14 cellular contexts compared by ENCODE assay signal in genomic region chr6:111122458-111123286, GRCh38. TPM values are rescaled to one million over a fixed set of nuclear protein-coding genes. Genes with fewer than 3 reads are reported as not detected.
DNase-seq lines count a peak whose midpoint lies in the region; ATAC-seq and TF ChIP-seq lines count a peak whose summit lies in the region.
"Had no signal": no experiment of that assay in that cellular context is flagged by ENCODE, and none has a peak within 500 bp of the region (broad histone marks: within the 10 kb centered on the region; RNA-seq: fewer than 3 reads in every experiment).

No MANE protein-coding gene starts in this region.

- no peak overlapping the region for H3K9ac ChIP-seq in neuronal stem cell (ENCODE audit: low read depth, low read length, poor library complexity)

- H3K27me3 ChIP-seq in CD8-positive, alpha-beta memory T cell (ENCODE audit: insufficient read depth, low read length, poor library complexity, severe bottlenecking), result no peaks in the 10 kb centered on the region
- peaks cover 0 to 14% (median 0%) of the 10 kb centered on the region in 3 experiments for H3K27me3 ChIP-seq in neuronal stem cell (ENCODE audit: control insufficient read depth in 3 of 3, insufficient read depth in 3 of 3, low read depth in 1 of 3, low read length in 3 of 3)

- in situ Hi-C loops in GM13976 (cut with MboI; ENCODE audit: low sequenced_read_pairs, unreplicated experiment), result no loop called here

- peak in 2 of 5 donors; percentile 1 to 26 for DNase-seq in CD8-positive, alpha-beta memory T cell
- DNase-seq in GM13976 (ENCODE audit: low spot score), result peak; percentile 43
- DNase-seq in activated T-cell treated with anti-CD3 and anti-CD28 coated beads, Interleukin-2, amount 50 U/mL, for 72 hours, result no peak
- no peak for DNase-seq in neuronal stem cell (ENCODE audit: low spot score)
- DNase-seq in foreskin melanocyte, result no peak
- DNase-seq in sciatic nerve (ENCODE audit: low spot score), result no peak
- DNase-seq in glutamatergic neuron, result no peak
- DNase-seq: activated CD4-positive, CD25-positive, alpha-beta regulatory T cell; effector memory CD4-positive, alpha-beta T cell; foreskin keratinocyte; NCI-H1694 treated with DMSO at 0.1 percent for 48 hours had no signal

- no peaks in the 10 kb centered on the region for H3K27me3 Mint-ChIP-seq in CD8-positive, alpha-beta memory T cell
- H3K27me3 Mint-ChIP-seq in activated T-cell treated with anti-CD3 and anti-CD28 coated beads, Interleukin-2, amount 50 U/mL, for 72 hours (ENCODE audit: low read depth), result no peaks in the 10 kb centered on the region
- no peaks in the 10 kb centered on the region for H3K27me3 Mint-ChIP-seq in glutamatergic neuron (ENCODE audit: unreplicated experiment)
- H3K27me3 Mint-ChIP-seq: IgD-negative memory B cell had no signal

- peak; percentile 25 to 35 for ATAC-seq in activated T-cell treated with anti-CD3 and anti-CD28 coated beads, Interleukin-2, amount 50 U/mL, for 72 hours (replicated peaks in 1 of 2)
- ATAC-seq in sciatic nerve, result no peak
- ATAC-seq: activated T-helper 17 cell treated with anti-CD3 and anti-CD28 coated beads, Interleukin-2, amount 50 U/mL, for 72 hours; foreskin keratinocyte had no signal

- no peak overlapping the region for H3K14ac ChIP-seq in neuronal stem cell (ENCODE audit: low read length)

- H2AK5ac ChIP-seq in neuronal stem cell (ENCODE audit: low read depth, low read length), result no peak overlapping the region

- no peak overlapping the region for H3K27ac ChIP-seq in CD8-positive, alpha-beta memory T cell (ENCODE audit: low read depth, low read length)
- no peak overlapping the region for H3K27ac ChIP-seq in neuronal stem cell (replicated peaks; ENCODE audit: low read length)
- H3K27ac ChIP-seq: foreskin keratinocyte, skin epidermis had no signal

- H3K4ac ChIP-seq in neuronal stem cell (ENCODE audit: low read length), result no peak overlapping the region

- no peak overlapping the region for H4K8ac ChIP-seq in neuronal stem cell (ENCODE audit: low read depth, low read length)

- H3K9me3 ChIP-seq in CD8-positive, alpha-beta memory T cell (ENCODE audit: low read length), result no peaks in the 10 kb centered on the region
- no peaks in the 10 kb centered on the region for H3K9me3 ChIP-seq in neuronal stem cell (replicated peaks in 1 of 2; ENCODE audit: control insufficient read depth in 2 of 2, insufficient read depth in 1 of 2, low read depth in 1 of 2, low read length in 2 of 2)

- no peaks in the 10 kb centered on the region for H3K9me3 Mint-ChIP-seq in CD8-positive, alpha-beta memory T cell
- H3K9me3 Mint-ChIP-seq in activated T-cell treated with anti-CD3 and anti-CD28 coated beads, Interleukin-2, amount 50 U/mL, for 72 hours, result no peaks in the 10 kb centered on the region
- no peaks in the 10 kb centered on the region for H3K9me3 Mint-ChIP-seq in glutamatergic neuron (ENCODE audit: unreplicated experiment)
- H3K9me3 Mint-ChIP-seq: activated T-helper 17 cell treated with anti-CD3 and anti-CD28 coated beads, Interleukin-2, amount 50 U/mL, for 72 hours had no signal

- POLR2A ChIA-PET in CD8-positive, alpha-beta memory T cell (lab: Charles Lee), result no interaction called here

- no peak overlapping the region for H3K4me2 ChIP-seq in neuronal stem cell (ENCODE audit: insufficient read depth, low read length, poor library complexity, severe bottlenecking)

- peak overlapping the region in 6 of 8 donors; percentile 0 to 79 (median 62) for H3K27ac Mint-ChIP-seq in CD8-positive, alpha-beta memory T cell
- H3K27ac Mint-ChIP-seq in activated T-cell treated with anti-CD3 and anti-CD28 coated beads, Interleukin-2, amount 50 U/mL, for 72 hours, result no peak overlapping the region
- H3K27ac Mint-ChIP-seq in glutamatergic neuron (ENCODE audit: unreplicated experiment), result no peak overlapping the region
- H3K27ac Mint-ChIP-seq: activated T-helper 17 cell treated with anti-CD3 and anti-CD28 coated beads, Interleukin-2, amount 50 U/mL, for 72 hours had no signal

- CTCF ChIA-PET in CD8-positive, alpha-beta memory T cell (lab: Charles Lee), result no interaction called here

- no peak overlapping the region for H4K91ac ChIP-seq in neuronal stem cell (ENCODE audit: low read depth, low read length, poor library complexity)

- no peak overlapping the region for H2BK120ac ChIP-seq in neuronal stem cell (ENCODE audit: low read depth, low read length)

- peak overlapping the region in 3 of 7 donors; percentile 12 to 26 (median 13) for H3K4me3 Mint-ChIP-seq in CD8-positive, alpha-beta memory T cell
- H3K4me3 Mint-ChIP-seq in activated T-cell treated with anti-CD3 and anti-CD28 coated beads, Interleukin-2, amount 50 U/mL, for 72 hours, result peak overlapping the region in 1 of 2 donors; percentile 21
- H3K4me3 Mint-ChIP-seq in glutamatergic neuron (ENCODE audit: unreplicated experiment), result no peak overlapping the region
- H3K4me3 Mint-ChIP-seq: activated T-helper 17 cell treated with anti-CD3 and anti-CD28 coated beads, Interleukin-2, amount 50 U/mL, for 72 hours had no signal

- intact Hi-C loops in sciatic nerve (cut with DNase I), result no loop called here

- H3K4me3 ChIP-seq in CD8-positive, alpha-beta memory T cell (ENCODE audit: low read length), result no peak overlapping the region
- no peak overlapping the region for H3K4me3 ChIP-seq in neuronal stem cell (ENCODE audit: low read length in 2 of 2)
- H3K4me3 ChIP-seq: skin epidermis had no signal

- H3K4me1 ChIP-seq in CD8-positive, alpha-beta memory T cell (ENCODE audit: insufficient read depth, low read length), result peaks cover 13% of the 10 kb centered on the region
- peaks cover 0 to 2% of the 10 kb centered on the region in 2 donors for H3K4me1 ChIP-seq in neuronal stem cell (ENCODE audit: control insufficient read depth in 2 of 2, insufficient read depth in 1 of 2, low read depth in 1 of 2, low read length in 2 of 2)

- H2BK15ac ChIP-seq in neuronal stem cell (ENCODE audit: low read length), result no peak overlapping the region

- H3K36me3 ChIP-seq in CD8-positive, alpha-beta memory T cell (ENCODE audit: insufficient read depth, low read length), result no peaks in the 10 kb centered on the region
- H3K36me3 ChIP-seq in neuronal stem cell (replicated peaks in 1 of 2; ENCODE audit: control insufficient read depth in 2 of 2, insufficient read depth in 2 of 2, low read length in 2 of 2), result no peaks in the 10 kb centered on the region

- no peaks in the 10 kb centered on the region for H3K79me1 ChIP-seq in neuronal stem cell (ENCODE audit: low read depth, low read length)

- TF ChIP-seq CTCF in GM13976 (IDR thresholded peaks at IDR 0.05; ENCODE audit: borderline replicate concordance, control extremely low read depth, extremely low read depth, insufficient read depth, missing control alignments) (no peak), glutamatergic neuron (IDR thresholded peaks at IDR 0.05; ENCODE audit: partially characterized antibody, unreplicated experiment) (no peak)

- no peak overlapping the region for H3K23ac ChIP-seq in neuronal stem cell (ENCODE audit: low read depth, low read length, poor library complexity)

- no peak overlapping the region for H2BK12ac ChIP-seq in neuronal stem cell (ENCODE audit: low read length)

- H2AFZ ChIP-seq in neuronal stem cell (ENCODE audit: low read length), result no peak overlapping the region

- no CpG with 5 or more reads among the region's 7 CpGs for WGBS in neuronal stem cell (ENCODE audit: extremely low coverage in 2 of 2, insufficient read length in 2 of 2, insufficient replicate concordance in 1 of 2), 2 donors

- peaks cover 15 to 16% (median 16%) of the 10 kb centered on the region in 3 donors for H3K4me1 Mint-ChIP-seq in CD8-positive, alpha-beta memory T cell
- H3K4me1 Mint-ChIP-seq in activated T-cell treated with anti-CD3 and anti-CD28 coated beads, Interleukin-2, amount 50 U/mL, for 72 hours (ENCODE audit: low read depth), result peaks cover 16% of the 10 kb centered on the region
- H3K4me1 Mint-ChIP-seq in glutamatergic neuron (ENCODE audit: low read depth, unreplicated experiment), result no peaks in the 10 kb centered on the region

- peak overlapping the region; percentile 13 for H2BK5ac ChIP-seq in neuronal stem cell (ENCODE audit: low read length)

- no peaks in the 10 kb centered on the region for H3K36me3 Mint-ChIP-seq in CD8-positive, alpha-beta memory T cell
- H3K36me3 Mint-ChIP-seq in activated T-cell treated with anti-CD3 and anti-CD28 coated beads, Interleukin-2, amount 50 U/mL, for 72 hours (ENCODE audit: insufficient read depth in 2 of 2), result no peaks in the 10 kb centered on the region
- H3K36me3 Mint-ChIP-seq in glutamatergic neuron (ENCODE audit: unreplicated experiment), result no peaks in the 10 kb centered on the region
- H3K36me3 Mint-ChIP-seq: IgD-negative memory B cell had no signal

- no peak overlapping the region for H3K18ac ChIP-seq in neuronal stem cell (ENCODE audit: low read length)

RNA-seq across cellular contexts. Expression of gene SLC16A10, which starts 35.4 kb away (rescaled TPM):
- total RNA-seq in CD8-positive, alpha-beta memory T cell, result 1 to 10 TPM; 3.3 to 3.5 TPM
- 2.2 TPM for polyA plus RNA-seq in CD8-positive, alpha-beta memory T cell
- total RNA-seq in activated T-cell treated with anti-CD3 and anti-CD28 coated beads, Interleukin-2, amount 50 U/mL, for 72 hours, result 1 to 10 TPM; 4.9 to 6.5 TPM
- polyA plus RNA-seq in neuronal stem cell (2013, experiment 1 of 2), result 1.6 TPM
- polyA plus RNA-seq in neuronal stem cell (2013, experiment 2 of 2), result 1.9 TPM
- total RNA-seq in sciatic nerve (3.1 TPM), glutamatergic neuron (ENCODE audit: unreplicated experiment) (4.1 TPM)
- polyA plus RNA-seq: foreskin keratinocyte had no signal

Comparison
In these comparisons a context has a peak if more than half of its experiments do, and no peak if none do; other contexts are left out.
1. H3K27ac Mint-ChIP-seq: peak in CD8-positive, alpha-beta memory T cell (6 of 8); none in activated T-cell treated with anti-CD3 and anti-CD28 coated beads, Interleukin-2, amount 50 U/mL, for 72 hours (single experiment) and glutamatergic neuron (single experiment).